8 cellular contexts compared by ENCODE assay signal in genomic region chr9:33044677-33045282, GRCh38. TPM values are rescaled to one million over a fixed set of nuclear protein-coding genes. Genes with fewer than 3 reads are reported as not detected.
DNase-seq lines count a peak whose midpoint lies in the region; ATAC-seq and TF ChIP-seq lines count a peak whose summit lies in the region.

No MANE protein-coding gene starts in this region.

- H3K27me3 ChIP-seq in GM23338 (ENCODE audit: insufficient read depth): no peaks in the 10 kb centered on the region

- peaks cover 22% of the 10 kb centered on the region for H3K4me1 Mint-ChIP-seq in GM23338
- H3K4me1 Mint-ChIP-seq in naive B cell: peaks cover 12 to 16% (median 15%) of the 10 kb centered on the region in 3 donors

- 0 out of 2 replicates have a peak, but pooled peaks cover 9% of the 10 kb centered on the region for H3F3A ChIP-seq in GM23338 (replicated peaks; ENCODE audit: low read depth)

- H3K36me3 ChIP-seq in GM23338 (ENCODE audit: insufficient read depth): peaks cover 15% of the 10 kb centered on the region; the same call in 1 of the 2 replicates

- H3K4me3 Mint-ChIP-seq in GM23338: peak overlapping the region; percentile 82
- peak overlapping the region; percentile 77 to 90 (median 85) for H3K4me3 Mint-ChIP-seq in naive B cell

- H3K27ac Mint-ChIP-seq in GM23338: peak overlapping the region; percentile 77
- H3K27ac Mint-ChIP-seq in naive B cell: peak overlapping the region in 3 of 6 donors; percentile 73 to 91 (median 79)

- H3K4me3 ChIP-seq in GM23338: peak overlapping the region; percentile 64

- peak overlapping the region; percentile 81 for H3K4me2 ChIP-seq in GM23338

- peak; percentile 76 for ATAC-seq in GM23338
- ATAC-seq in naive B cell (ENCODE audit: low read depth in 2 of 2): no peak
- no peak for ATAC-seq in HG02981 (IDR thresholded peaks at IDR 0.05; ENCODE audit: unreplicated experiment)
- no peak for ATAC-seq in GM21737 (IDR thresholded peaks at IDR 0.05; ENCODE audit: unreplicated experiment)
- no peak for ATAC-seq in GM19328 (IDR thresholded peaks at IDR 0.05; ENCODE audit: unreplicated experiment)

- TF ChIP-seq CTCF in AG09319 (IDR thresholded peaks at IDR 0.05; ENCODE audit: low read depth, low read length) (peak; percentile 11), GM23338 (conservative IDR thresholded peaks at IDR 0.05; ENCODE audit: low read depth in 2 of 2) (peak; percentile 48 to 75)

- peaks cover 28% of the 10 kb centered on the region for H3K36me3 Mint-ChIP-seq in GM23338 (ENCODE audit: low read depth)
- peaks cover 12 to 16% of the 10 kb centered on the region in 2 donors for H3K36me3 Mint-ChIP-seq in naive B cell

- H3K9me2 ChIP-seq in GM23338 (ENCODE audit: insufficient read depth): no peaks in the 10 kb centered on the region

- peaks cover 2% of the 10 kb centered on the region for H3K27me3 Mint-ChIP-seq in GM23338 (ENCODE audit: insufficient read depth, low read depth, poor library complexity)
- H3K27me3 Mint-ChIP-seq in naive B cell: no peaks in the 10 kb centered on the region

- H3K4me1 ChIP-seq in GM23338 (ENCODE audit: insufficient read depth): peaks cover 16% of the 10 kb centered on the region

- no peak for DNase-seq in AG09319 (ENCODE audit: extremely low read depth, low read depth)
- peak; percentile 81 for DNase-seq in GM23338 (ENCODE audit: low spot score)
- peak; percentile 27 for DNase-seq in RPMI7951 (ENCODE audit: low read depth)
- no peak for DNase-seq in epithelial cell of prostate (ENCODE audit: low read depth, low spot score)
- DNase-seq in naive B cell: no peak

- H3K9me3 Mint-ChIP-seq in GM23338: no peaks in the 10 kb centered on the region
- H3K9me3 Mint-ChIP-seq in naive B cell: peaks cover 0 to under 1% (median 0%) of the 10 kb centered on the region in 7 donors

- 0 out of 2 replicates have a peak overlapping the region, but pooled peaks have one; percentile 29 for H2AFZ ChIP-seq in GM23338

- H3K27ac ChIP-seq in GM23338 (ENCODE audit: low read depth) (peak overlapping the region; percentile 70; the same call in 1 of the 2 replicates), epithelial cell of prostate (peak overlapping the region; percentile 76)

- no peaks in the 10 kb centered on the region; the same call in 1 of the 2 replicates for H4K20me1 ChIP-seq in GM23338 (replicated peaks; ENCODE audit: insufficient read depth)

- H3K79me2 ChIP-seq in GM23338 (replicated peaks; ENCODE audit: insufficient read depth): no peaks in the 10 kb centered on the region

TF ChIP-seq in GM23338, 12 proteins besides CTCF, POLR2A, EP300 and RAD21:
- TF ChIP-seq ETS1 (IDR thresholded peaks at IDR 0.05): no peak
- no peak; the same call in 1 of the 2 replicates for TF ChIP-seq POLR2AphosphoS5 (IDR thresholded peaks at IDR 0.05; ENCODE audit: low read depth)
- no peak for TF ChIP-seq STAT1 (IDR thresholded peaks at IDR 0.05; ENCODE audit: unreplicated experiment)
- no peak for TF ChIP-seq ZNF331 (CRISPR knock-in tag; IDR thresholded peaks at IDR 0.05; ENCODE audit: low read depth)
- TF ChIP-seq JUNB (IDR thresholded peaks at IDR 0.05; ENCODE audit: unreplicated experiment): no peak
- no peak for TF ChIP-seq ZNF462 (CRISPR knock-in tag; IDR thresholded peaks at IDR 0.05)
- no peak for TF ChIP-seq NANOG (IDR thresholded peaks at IDR 0.05; ENCODE audit: borderline replicate concordance)
- no peak for TF ChIP-seq EZH2phosphoT487 (IDR thresholded peaks at IDR 0.05; ENCODE audit: unreplicated experiment)
- no peak for TF ChIP-seq CREB1 (CRISPR knock-in tag; IDR thresholded peaks at IDR 0.05; ENCODE audit: low read depth)

RNA-seq across cellular contexts. Expression of gene DNAJA1, which starts 19.7 kb away (rescaled TPM):
- 95.4 and 102 TPM in 2 replicates for total RNA-seq in GM23338 (2014; rRNA removed; shearing (Covaris generic))
- polyA plus RNA-seq in GM23338 (2016; fragmentation: Nextera tagmentation; extraction: Ambion mirVana) (104 and 115 TPM in 2 replicates), naive B cell (ENCODE audit: low read depth in 6 of 6) (100 to 1,000 TPM in 1 of 6 donors, 10 to 100 TPM in 5; 69.9 to 104 (median 86.7) TPM)
- total RNA-seq in RPMI7951 (2014; rRNA removed; shearing (Covaris generic)): 171 and 180 TPM in 2 replicates

RNA-seq across cellular contexts. Expression of gene SMU1, which starts 31.7 kb away (rescaled TPM):
- 23.3 and 23.8 TPM in 2 replicates for total RNA-seq in GM23338 (2014; rRNA removed; shearing (Covaris generic))
- 12.8 and 14.3 TPM in 2 replicates for polyA plus RNA-seq in GM23338 (2016; fragmentation: Nextera tagmentation; extraction: Ambion mirVana)
- total RNA-seq in RPMI7951 (2014; rRNA removed; shearing (Covaris generic)): 27.5 and 28.1 TPM in 2 replicates
- polyA plus RNA-seq in naive B cell (ENCODE audit: low read depth in 6 of 6): 10 to 100 TPM; 19.6 to 44.5 (median 25.8) TPM

RNA-seq across cellular contexts. Expression of gene APTX, which starts 43.4 kb away (rescaled TPM):
- 46.2 and 46.6 TPM in 2 replicates for total RNA-seq in GM23338 (2014; rRNA removed; shearing (Covaris generic))
- polyA plus RNA-seq in GM23338 (2016; fragmentation: Nextera tagmentation; extraction: Ambion mirVana) (32.6 and 33.7 TPM in 2 replicates), naive B cell (ENCODE audit: low read depth in 6 of 6) (10 to 100 TPM; 25.5 to 34.0 (median 29.4) TPM)
- 33.9 and 40.6 TPM in 2 replicates for total RNA-seq in RPMI7951 (2014; rRNA removed; shearing (Covaris generic))

Comparison
In these comparisons a context has a peak if more than half of its experiments do, and no peak if none do; other contexts are left out.
1. DNase-seq: peak in GM23338 (single experiment) and RPMI7951 (single experiment); none in AG09319 (single experiment), epithelial cell of prostate (single experiment) and naive B cell (single experiment).